Comparison of ENCODE assay signal across 22 cellular contexts in genomic region chr13:112441779-112442310, GRCh38.
"Had no signal": no experiment of that assay in that cellular context is flagged by ENCODE, and none has a peak within 500 bp of the region (broad histone marks: within the 10 kb centered on the region; RNA-seq: fewer than 3 reads in every experiment).

No MANE protein-coding gene starts in this region.

- H3K27ac Mint-ChIP-seq: activated CD8-positive, alpha-beta T cell treated with anti-CD3 and anti-CD28 coated beads, Interleukin-2, amount 10 ng/mL, durations not matched to agents 7 days and 5 days; naive B cell; neural progenitor cell; stimulated activated naive CD8-positive, alpha-beta T cell treated with anti-CD3 and anti-CD28 coated beads, Interleukin-15, Interleukin-2, amounts not matched to agents 100 ng/mL and 50 ng/mL, for 24 hours; T-helper 1 cell treated with Interleukin-12 subunit alpha and Interleukin-12 subunit beta and Interleukin-4 antibody, amounts not matched to agents 30 μg/mL and 1 μg/mL, for 36 hours had no signal

- H3K9ac ChIP-seq: neural progenitor cell had no signal

- H3K27me3 ChIP-seq: ovary had no signal

- ATAC-seq: activated CD8-positive, alpha-beta T cell treated with anti-CD3 and anti-CD28 coated beads, Interleukin-2, amount 10 ng/mL, durations not matched to agents 7 days and 5 days; left colon; right cardiac atrium had no signal

- H3K27ac ChIP-seq: foreskin keratinocyte, neural progenitor cell, ovary, prostate gland, thyroid gland had no signal

- H3K4me1 ChIP-seq: foreskin keratinocyte, prostate gland, thyroid gland had no signal

- DNase-seq: activated CD4-positive, alpha-beta T cell treated with anti-CD3 and anti-CD28 coated beads for 48 hours; activated CD4-positive, CD25-positive, alpha-beta regulatory T cell; activated naive CD4-positive, alpha-beta T cell treated with Interleukin-2 at 50 U/mL for 16 hours; amygdala; cortex of kidney; effector CD4-positive, alpha-beta T cell; foreskin keratinocyte; hippocampal formation; left colon; mesendoderm; naive B cell; ovary; stimulated activated CD4-positive, alpha-beta T cell treated with anti-CD3 and anti-CD28 coated beads, Interleukin-12 subunit alpha, Interleukin-12 subunit beta, amount 100 ng/mL, for 4 hours; substantia nigra; T1000; thyroid gland had no signal

- H3K36me3 ChIP-seq: neural progenitor cell, ovary, prostate gland, thyroid gland had no signal

- H3K9me3 ChIP-seq: ovary, prostate gland, thyroid gland had no signal

- H3K4me3 ChIP-seq: neural progenitor cell, ovary, prostate gland, thyroid gland had no signal

- H3K4me3 Mint-ChIP-seq: activated CD8-positive, alpha-beta T cell treated with anti-CD3 and anti-CD28 coated beads, Interleukin-2, amount 10 ng/mL, durations not matched to agents 7 days and 5 days; naive B cell; neural progenitor cell; stimulated activated naive CD8-positive, alpha-beta T cell treated with anti-CD3 and anti-CD28 coated beads, Interleukin-15, Interleukin-2, amounts not matched to agents 100 ng/mL and 50 ng/mL, for 24 hours; T-helper 1 cell treated with Interleukin-12 subunit alpha and Interleukin-12 subunit beta and Interleukin-4 antibody, amounts not matched to agents 30 μg/mL and 1 μg/mL, for 36 hours had no signal
